9 cellular contexts compared by ENCODE assay signal in genomic region chr1:159171688-159172501, GRCh38. TPM values are rescaled to one million over a fixed set of nuclear protein-coding genes. Genes with fewer than 3 reads are reported as not detected.
DNase-seq lines count a peak whose midpoint lies in the region; ATAC-seq and TF ChIP-seq lines count a peak whose summit lies in the region.
"Had no signal": no experiment of that assay in that cellular context is flagged by ENCODE, and none has a peak within 500 bp of the region (broad histone marks: within the 10 kb centered on the region; RNA-seq: fewer than 3 reads in every experiment).

No MANE protein-coding gene starts in this region.

- no peaks in the 10 kb centered on the region for H3K36me3 Mint-ChIP-seq in activated T-cell treated with anti-CD3 and anti-CD28 coated beads, Interleukin-2, amount 50 U/mL, for 24 hours (ENCODE audit: low read depth)
- no peaks in the 10 kb centered on the region for H3K36me3 Mint-ChIP-seq in activated CD8-positive, alpha-beta T cell treated with anti-CD3 and anti-CD28 coated beads, Interleukin-2, amount 10 ng/mL, durations not matched to agents 7 days and 5 days (ENCODE audit: low read depth)

- 0 to 1% methylated on average over 49 of the region's 49 CpGs for WGBS in ectodermal cell, 2 experiments

- peaks cover 73% of the 10 kb centered on the region for H3K27me3 Mint-ChIP-seq in activated T-cell treated with anti-CD3 and anti-CD28 coated beads, Interleukin-2, amount 50 U/mL, for 24 hours
- H3K27me3 Mint-ChIP-seq in activated CD8-positive, alpha-beta T cell treated with anti-CD3 and anti-CD28 coated beads, Interleukin-2, amount 10 ng/mL, durations not matched to agents 7 days and 5 days (ENCODE audit: low read depth) = peaks cover 59% of the 10 kb centered on the region

- H3K9me3 ChIP-seq in ectodermal cell (ENCODE audit: control insufficient read depth, low read length) (no peaks in the 10 kb centered on the region), muscle layer of duodenum (ENCODE audit: control insufficient read depth in 1 of 2, low read length in 2 of 2) (no peaks in the 10 kb centered on the region), vagina (no peaks in the 10 kb centered on the region)

- no peak for ATAC-seq in activated CD8-positive, alpha-beta T cell treated with anti-CD3 and anti-CD28 coated beads, Interleukin-2, amount 10 ng/mL, durations not matched to agents 7 days and 5 days

- POLR2A ChIA-PET in activated CD8-positive, alpha-beta T cell treated with anti-CD3 and anti-CD28 coated beads, Interleukin-2, amount 10 ng/mL, durations not matched to agents 7 days and 5 days (lab: Charles Lee) = no interaction called here

- H3K9me3 Mint-ChIP-seq in activated T-cell treated with anti-CD3 and anti-CD28 coated beads, Interleukin-2, amount 50 U/mL, for 24 hours = no peaks in the 10 kb centered on the region
- H3K9me3 Mint-ChIP-seq in activated CD8-positive, alpha-beta T cell treated with anti-CD3 and anti-CD28 coated beads, Interleukin-2, amount 10 ng/mL, durations not matched to agents 7 days and 5 days (ENCODE audit: insufficient read depth) = no peaks in the 10 kb centered on the region

- H3K36me3 ChIP-seq in ectodermal cell (ENCODE audit: control insufficient read depth, insufficient read depth, low read length) = no peaks in the 10 kb centered on the region
- no peaks in the 10 kb centered on the region for H3K36me3 ChIP-seq in muscle layer of duodenum (ENCODE audit: control insufficient read depth in 1 of 2, insufficient read depth in 2 of 2, low read length in 2 of 2)
- H3K36me3 ChIP-seq in vagina = no peaks in the 10 kb centered on the region

- no peak overlapping the region for H3K27ac Mint-ChIP-seq in activated T-cell treated with anti-CD3 and anti-CD28 coated beads, Interleukin-2, amount 50 U/mL, for 24 hours
- no peak overlapping the region for H3K27ac Mint-ChIP-seq in activated CD8-positive, alpha-beta T cell treated with anti-CD3 and anti-CD28 coated beads, Interleukin-2, amount 10 ng/mL, durations not matched to agents 7 days and 5 days

- peaks cover 3% of the 10 kb centered on the region for H3K4me1 Mint-ChIP-seq in activated T-cell treated with anti-CD3 and anti-CD28 coated beads, Interleukin-2, amount 50 U/mL, for 24 hours (ENCODE audit: low read depth)
- H3K4me1 Mint-ChIP-seq in activated CD8-positive, alpha-beta T cell treated with anti-CD3 and anti-CD28 coated beads, Interleukin-2, amount 10 ng/mL, durations not matched to agents 7 days and 5 days (ENCODE audit: low read depth) = no peaks in the 10 kb centered on the region

- H3K27me3 ChIP-seq in ectodermal cell (ENCODE audit: control insufficient read depth, insufficient read depth, low read length, poor library complexity, severe bottlenecking) = no peaks in the 10 kb centered on the region
- peaks cover 10% of the 10 kb centered on the region for H3K27me3 ChIP-seq in muscle layer of duodenum (ENCODE audit: low read depth, low read length)
- no peaks in the 10 kb centered on the region for H3K27me3 ChIP-seq in vagina

- CTCF ChIA-PET in activated CD8-positive, alpha-beta T cell treated with anti-CD3 and anti-CD28 coated beads, Interleukin-2, amount 10 ng/mL, durations not matched to agents 7 days and 5 days (lab: Charles Lee) = no interaction called here

- H3K4me1 ChIP-seq in ectodermal cell (ENCODE audit: control insufficient read depth, insufficient read depth, low read length) = peaks cover 15% of the 10 kb centered on the region
- H3K4me1 ChIP-seq in muscle layer of duodenum (ENCODE audit: control insufficient read depth in 1 of 2, insufficient read depth in 2 of 2, low read length in 2 of 2) = peaks cover 0 to 21% of the 10 kb centered on the region in 2 donors
- H3K4me1 ChIP-seq in vagina = peaks cover 27% of the 10 kb centered on the region

- intact Hi-C loops in vagina (cut with DNase I) = no loop called here

- peak overlapping the region; percentile 15 for H3K4me3 Mint-ChIP-seq in activated T-cell treated with anti-CD3 and anti-CD28 coated beads, Interleukin-2, amount 50 U/mL, for 24 hours
- H3K4me3 Mint-ChIP-seq in activated CD8-positive, alpha-beta T cell treated with anti-CD3 and anti-CD28 coated beads, Interleukin-2, amount 10 ng/mL, durations not matched to agents 7 days and 5 days = no peak overlapping the region

- H3K27ac ChIP-seq in ectodermal cell (ENCODE audit: insufficient read depth, low read depth, low read length, poor library complexity, severe bottlenecking) (no peak overlapping the region), muscle layer of duodenum (ENCODE audit: low read length) (no peak overlapping the region), vagina (peak overlapping the region; percentile 77)

- peak overlapping the region; percentile 82 for H3K4me3 ChIP-seq in ectodermal cell (ENCODE audit: insufficient read depth, low read depth, low read length)
- H3K4me3 ChIP-seq in muscle layer of duodenum (ENCODE audit: low read depth in 1 of 2, low read length in 2 of 2) = peak overlapping the region; percentile 24 to 62
- H3K4me3 ChIP-seq in vagina = peak overlapping the region; percentile 51 to 61

- no peak for TF ChIP-seq POLR2A in vagina (IDR thresholded peaks at IDR 0.05)

- no peak for DNase-seq in activated T-cell treated with anti-CD3 and anti-CD28 coated beads, Interleukin-2, amount 50 U/mL, for 24 hours
- no peak for DNase-seq in activated T-cell treated with anti-CD3 and anti-CD28 coated beads for 4 hours
- DNase-seq in vagina (ENCODE audit: extremely low spot score in 2 of 2) = no peak
- no peak for DNase-seq in activated CD8-positive, alpha-beta T cell treated with anti-CD3 and anti-CD28 coated beads, Interleukin-2, amount 10 ng/mL, durations not matched to agents 7 days and 5 days
- no peak for DNase-seq in stimulated activated CD4-positive, alpha-beta T cell treated with anti-CD3 and anti-CD28 coated beads, Interleukin-1b, Interleukin-23, amount 100 ng/mL, for 48 hours
- no peak for DNase-seq in AML-193 (lab: John Stamatoyannopoulos, UW)

- no peak for TF ChIP-seq CTCF in vagina (IDR thresholded peaks at IDR 0.05)

RNA-seq across cellular contexts. Expression of gene CADM3, which starts 0.5 kb away (rescaled TPM):
- 25.3 TPM for polyA plus RNA-seq in ectodermal cell (2013, experiment 1 of 4)
- polyA plus RNA-seq in ectodermal cell (2013, experiment 2 of 4) = 29.4 TPM
- 17.5 TPM for polyA plus RNA-seq in ectodermal cell (2013, experiment 3 of 4)
- polyA plus RNA-seq in ectodermal cell (2013, experiment 4 of 4) = 21.9 TPM
- total RNA-seq in vagina = 23.8 TPM
- total RNA-seq in activated CD8-positive, alpha-beta T cell treated with anti-CD3 and anti-CD28 coated beads, Interleukin-2, amount 10 ng/mL, durations not matched to agents 7 days and 5 days = not detected

RNA-seq across cellular contexts. Expression of gene ACKR1, which starts 32.8 kb away (rescaled TPM):
- 2.6 TPM for polyA plus RNA-seq in ectodermal cell (2013, experiment 1 of 4)
- polyA plus RNA-seq in ectodermal cell (2013, experiment 2 of 4) = 1.8 TPM
- 1.4 TPM for polyA plus RNA-seq in ectodermal cell (2013, experiment 3 of 4)
- polyA plus RNA-seq in ectodermal cell (2013, experiment 4 of 4) = 1.2 TPM
- 102 TPM for total RNA-seq in vagina
- not detected for total RNA-seq in activated CD8-positive, alpha-beta T cell treated with anti-CD3 and anti-CD28 coated beads, Interleukin-2, amount 10 ng/mL, durations not matched to agents 7 days and 5 days
- polyA plus RNA-seq: BJ had no signal

Comparison
In these comparisons a context has a peak if more than half of its experiments do, and no peak if none do; other contexts are left out.
1. RNA of gene CADM3, which starts 0.5 kb away (total RNA-seq): 23.8 TPM in vagina (single experiment); not detected in activated CD8-positive, alpha-beta T cell treated with anti-CD3 and anti-CD28 coated beads, Interleukin-2, amount 10 ng/mL, durations not matched to agents 7 days and 5 days; every median in the first group is over 10 times any median in the second.
2. RNA of gene ACKR1, which starts 32.8 kb away (total RNA-seq): 102 TPM in vagina (single experiment); not detected in activated CD8-positive, alpha-beta T cell treated with anti-CD3 and anti-CD28 coated beads, Interleukin-2, amount 10 ng/mL, durations not matched to agents 7 days and 5 days; every median in the first group is over 100 times any median in the second.
3. Peak in every context shown above with its lines, with median percentiles within 50 percentile points of each other: H3K4me3 ChIP-seq.